Comparison of ENCODE assay signal across 8 cellular contexts in genomic region chr15:25863067-25863967, GRCh38. TPM values are rescaled to one million over a fixed set of nuclear protein-coding genes. Genes with fewer than 3 reads are reported as not detected.
DNase-seq lines count a peak whose midpoint lies in the region; ATAC-seq and TF ChIP-seq lines count a peak whose summit lies in the region.

A gene with protein sequence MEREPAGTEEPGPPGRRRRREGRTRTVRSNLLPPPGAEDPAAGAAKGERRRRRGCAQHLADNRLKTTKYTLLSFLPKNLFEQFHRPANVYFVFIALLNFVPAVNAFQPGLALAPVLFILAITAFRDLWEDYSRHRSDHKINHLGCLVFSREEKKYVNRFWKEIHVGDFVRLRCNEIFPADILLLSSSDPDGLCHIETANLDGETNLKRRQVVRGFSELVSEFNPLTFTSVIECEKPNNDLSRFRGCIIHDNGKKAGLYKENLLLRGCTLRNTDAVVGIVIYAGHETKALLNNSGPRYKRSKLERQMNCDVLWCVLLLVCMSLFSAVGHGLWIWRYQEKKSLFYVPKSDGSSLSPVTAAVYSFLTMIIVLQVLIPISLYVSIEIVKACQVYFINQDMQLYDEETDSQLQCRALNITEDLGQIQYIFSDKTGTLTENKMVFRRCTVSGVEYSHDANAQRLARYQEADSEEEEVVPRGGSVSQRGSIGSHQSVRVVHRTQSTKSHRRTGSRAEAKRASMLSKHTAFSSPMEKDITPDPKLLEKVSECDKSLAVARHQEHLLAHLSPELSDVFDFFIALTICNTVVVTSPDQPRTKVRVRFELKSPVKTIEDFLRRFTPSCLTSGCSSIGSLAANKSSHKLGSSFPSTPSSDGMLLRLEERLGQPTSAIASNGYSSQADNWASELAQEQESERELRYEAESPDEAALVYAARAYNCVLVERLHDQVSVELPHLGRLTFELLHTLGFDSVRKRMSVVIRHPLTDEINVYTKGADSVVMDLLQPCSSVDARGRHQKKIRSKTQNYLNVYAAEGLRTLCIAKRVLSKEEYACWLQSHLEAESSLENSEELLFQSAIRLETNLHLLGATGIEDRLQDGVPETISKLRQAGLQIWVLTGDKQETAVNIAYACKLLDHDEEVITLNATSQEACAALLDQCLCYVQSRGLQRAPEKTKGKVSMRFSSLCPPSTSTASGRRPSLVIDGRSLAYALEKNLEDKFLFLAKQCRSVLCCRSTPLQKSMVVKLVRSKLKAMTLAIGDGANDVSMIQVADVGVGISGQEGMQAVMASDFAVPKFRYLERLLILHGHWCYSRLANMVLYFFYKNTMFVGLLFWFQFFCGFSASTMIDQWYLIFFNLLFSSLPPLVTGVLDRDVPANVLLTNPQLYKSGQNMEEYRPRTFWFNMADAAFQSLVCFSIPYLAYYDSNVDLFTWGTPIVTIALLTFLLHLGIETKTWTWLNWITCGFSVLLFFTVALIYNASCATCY (N-terminal part only) (minus strand): TSS chr15:25863327. CDS start chr15:25863096, 231 bp downstream.

- H3K4me3 ChIP-seq in right atrium auricular region (peak within 1 kb of the TSS; percentile 50 to 62), retinal pigment epithelial cell (ENCODE audit: low read length) (peak within 1 kb of the TSS; percentile 43)

- DNase-seq in activated T-cell treated with anti-CD3 and anti-CD28 coated beads for 48 hours (ENCODE audit: low read depth) (peak; percentile 54), activated T-cell treated with anti-CD3 and anti-CD28 coated beads for 4 hours (no peak), right atrium auricular region (ENCODE audit: low spot score) (no peak), retinal pigment epithelial cell (ENCODE audit: low read depth) (no peak), RKO (ENCODE audit: low spot score) (no peak), C1 segment of cervical spinal cord (lab: John Stamatoyannopoulos, UW) (no peak)
- DNase-seq in activated naive CD4-positive, alpha-beta T cell treated with anti-CD3 and anti-CD28 coated beads, Interleukin-2, amount 50 U/mL, for 16 hours = peak; percentile 45

- H3K27ac ChIP-seq in right atrium auricular region = peak within 1 kb of the TSS; percentile 35 to 54

- ATAC-seq in HG02678 (IDR thresholded peaks at IDR 0.05; ENCODE audit: unreplicated experiment) = no peak

- no peaks in the 10 kb centered on the region for H3K36me3 ChIP-seq in right atrium auricular region

- H3K4me1 ChIP-seq in right atrium auricular region = peaks cover 0 to 24% of the 10 kb centered on the region in 2 donors

- no peaks in the 10 kb centered on the region for H3K27me3 ChIP-seq in right atrium auricular region

- H3K9me3 ChIP-seq in right atrium auricular region = no peaks in the 10 kb centered on the region

- TF ChIP-seq CTCF in right atrium auricular region (IDR thresholded peaks at IDR 0.05) (no peak), retinal pigment epithelial cell (conservative IDR thresholded peaks at IDR 0.05; ENCODE audit: low read depth, low read length) (no peak)

RNA-seq across cellular contexts. Expression of the gene that starts here (rescaled TPM):
- total RNA-seq in right atrium auricular region = 1 to 10 TPM; 3.2 to 6.0 TPM

Comparison
In these comparisons a context has a peak if more than half of its experiments do, and no peak if none do; other contexts are left out.
1. DNase-seq: peak in activated T-cell treated with anti-CD3 and anti-CD28 coated beads for 48 hours (single experiment) and activated naive CD4-positive, alpha-beta T cell treated with anti-CD3 and anti-CD28 coated beads, Interleukin-2, amount 50 U/mL, for 16 hours (single experiment); none in activated T-cell treated with anti-CD3 and anti-CD28 coated beads for 4 hours (single experiment), right atrium auricular region (single experiment), retinal pigment epithelial cell (single experiment), RKO (single experiment) and C1 segment of cervical spinal cord (0 of 14).